7 cellular contexts compared by ENCODE assay signal in genomic region chr4:121729753-121730152, GRCh38. TPM values are rescaled to one million over a fixed set of nuclear protein-coding genes. Genes with fewer than 3 reads are reported as not detected.
"Had no signal": no experiment of that assay in that cellular context is flagged by ENCODE, and none has a peak within 500 bp of the region (broad histone marks: within the 10 kb centered on the region; RNA-seq: fewer than 3 reads in every experiment).

No MANE protein-coding gene starts in this region.

RNA-seq across cellular contexts. Expression of gene SMIM43, which starts 35.2 kb away (rescaled TPM):
- total RNA-seq: suprapubic skin, thoracic aorta, thyroid gland, upper lobe of left lung, upper lobe of right lung, ureter, vagina had no signal
